24 cellular contexts compared by ENCODE assay signal in genomic region chr3:79249701-79250100, GRCh38.
"Had no signal": no experiment of that assay in that cellular context is flagged by ENCODE, and none has a peak within 500 bp of the region (broad histone marks: within the 10 kb centered on the region; RNA-seq: fewer than 3 reads in every experiment).

No MANE protein-coding gene starts in this region.

- H3K4me3 Mint-ChIP-seq: activated CD8-positive, alpha-beta T cell treated with anti-CD3 and anti-CD28 coated beads for 36 hours; activated naive CD4-positive, alpha-beta T cell treated with anti-CD3 and anti-CD28 coated beads, Interleukin-2, amount 10 ng/mL, durations not matched to agents 7 days and 5 days; activated naive CD8-positive, alpha-beta T cell treated with anti-CD3 and anti-CD28 coated beads, Interleukin-2, amount 50 U/mL, for 24 hours; mesothelial cell of epicardium; nephron had no signal

- H3K9me3 Mint-ChIP-seq: mesothelial cell of epicardium, nephron had no signal

- H3K4me1 Mint-ChIP-seq: activated naive CD4-positive, alpha-beta T cell treated with anti-CD3 and anti-CD28 coated beads, Interleukin-2, amount 10 ng/mL, durations not matched to agents 7 days and 5 days; activated naive CD8-positive, alpha-beta T cell treated with anti-CD3 and anti-CD28 coated beads, Interleukin-2, amount 50 U/mL, for 24 hours had no signal

- H3K27me3 ChIP-seq: cardiac muscle cell, dorsolateral prefrontal cortex, left lung, right atrium auricular region, tibial nerve had no signal

- H3K36me3 ChIP-seq: cardiac muscle cell, left lung, right atrium auricular region, tibial nerve had no signal

- H3K4me1 ChIP-seq: left lung, right atrium auricular region had no signal

- H3K27ac Mint-ChIP-seq: activated CD8-positive, alpha-beta T cell treated with anti-CD3 and anti-CD28 coated beads for 36 hours; activated naive CD4-positive, alpha-beta T cell treated with anti-CD3 and anti-CD28 coated beads, Interleukin-2, amount 10 ng/mL, durations not matched to agents 7 days and 5 days; activated naive CD8-positive, alpha-beta T cell treated with anti-CD3 and anti-CD28 coated beads, Interleukin-2, amount 50 U/mL, for 24 hours; activated T-helper 2 cell treated with anti-CD3 and anti-CD28 coated beads, Interferon-gamma antibody, Interleukin-2, Interleukin-4, amounts not matched to agents 10 μg/mL and 5 μg/mL and 100 μg/mL, durations not matched to agents 14 hours and 24 hours and 36 hours; mesothelial cell of epicardium; progenitor cell of endocrine pancreas had no signal

- H3K27me3 Mint-ChIP-seq: activated CD8-positive, alpha-beta T cell treated with anti-CD3 and anti-CD28 coated beads for 36 hours; activated naive CD4-positive, alpha-beta T cell treated with anti-CD3 and anti-CD28 coated beads, Interleukin-2, amount 10 ng/mL, durations not matched to agents 7 days and 5 days; activated naive CD8-positive, alpha-beta T cell treated with anti-CD3 and anti-CD28 coated beads, Interleukin-2, amount 50 U/mL, for 24 hours; progenitor cell of endocrine pancreas had no signal

- DNase-seq: activated CD4-positive, alpha-beta T cell treated with anti-CD3 and anti-CD28 coated beads for 48 hours; activated CD4-positive, CD25-positive, alpha-beta regulatory T cell; activated CD8-positive, alpha-beta T cell treated with anti-CD3 and anti-CD28 coated beads for 36 hours; activated naive CD4-positive, alpha-beta T cell treated with anti-CD3 and anti-CD28 coated beads, Interleukin-2, amount 10 ng/mL, durations not matched to agents 7 days and 5 days; activated naive CD8-positive, alpha-beta T cell treated with anti-CD3 and anti-CD28 coated beads, Interleukin-2, amount 50 U/mL, for 24 hours; activated T-cell treated with anti-CD3 and anti-CD28 coated beads, Interleukin-2, amount 50 U/mL, for 1 hour; anterior cingulate cortex; dorsolateral prefrontal cortex; hypothalamus; kidney; left lung; nucleus accumbens; stimulated activated CD4-positive, alpha-beta T cell treated with anti-CD3 and anti-CD28 coated beads, Interleukin-12 subunit alpha, Interleukin-12 subunit beta, amount 100 ng/mL, for 4 hours; stimulated activated CD4-positive, alpha-beta T cell treated with anti-CD3 and anti-CD28 coated beads, Interleukin-1b, Interleukin-23, amount 100 ng/mL, for 48 hours; stimulated activated naive CD8-positive, alpha-beta T cell treated with anti-CD3 and anti-CD28 coated beads, Interleukin-15, Interleukin-2, amounts not matched to agents 100 U/mL and 50 U/mL, for 24 hours; substantia nigra; T1000 had no signal

- H3K9me3 ChIP-seq: left lung, right atrium auricular region, tibial nerve had no signal

- H3K4me3 ChIP-seq: cardiac muscle cell, dorsolateral prefrontal cortex, left lung, right atrium auricular region, tibial nerve had no signal

- H3K27ac ChIP-seq: cardiac muscle cell, dorsolateral prefrontal cortex, left lung, right atrium auricular region, tibial nerve had no signal

- H3K36me3 Mint-ChIP-seq: activated naive CD4-positive, alpha-beta T cell treated with anti-CD3 and anti-CD28 coated beads, Interleukin-2, amount 10 ng/mL, durations not matched to agents 7 days and 5 days; mesothelial cell of epicardium had no signal
